In genomic region chr22:46526484-46526839, GRCh38 we compare ENCODE assay signal across 1 cellular context.
TF ChIP-seq lines count a peak whose summit lies in the region.

No MANE protein-coding gene starts in this region.

TF ChIP-seq in H1, 55 proteins besides CTCF, POLR2A, EP300 and RAD21:
- TF ChIP-seq MAFK (IDR thresholded peaks at IDR 0.05; ENCODE audit: low read depth, low read length) = no peak
- no peak for TF ChIP-seq NANOG (IDR thresholded peaks at IDR 0.05; ENCODE audit: insufficient read depth, low read depth, low read length, poor library complexity, severe bottlenecking)
- TF ChIP-seq SRF (IDR thresholded peaks at IDR 0.05; ENCODE audit: low read depth, low read length) = no peak
